1 cellular context compared by ENCODE assay signal in the genomic region with DNA sequence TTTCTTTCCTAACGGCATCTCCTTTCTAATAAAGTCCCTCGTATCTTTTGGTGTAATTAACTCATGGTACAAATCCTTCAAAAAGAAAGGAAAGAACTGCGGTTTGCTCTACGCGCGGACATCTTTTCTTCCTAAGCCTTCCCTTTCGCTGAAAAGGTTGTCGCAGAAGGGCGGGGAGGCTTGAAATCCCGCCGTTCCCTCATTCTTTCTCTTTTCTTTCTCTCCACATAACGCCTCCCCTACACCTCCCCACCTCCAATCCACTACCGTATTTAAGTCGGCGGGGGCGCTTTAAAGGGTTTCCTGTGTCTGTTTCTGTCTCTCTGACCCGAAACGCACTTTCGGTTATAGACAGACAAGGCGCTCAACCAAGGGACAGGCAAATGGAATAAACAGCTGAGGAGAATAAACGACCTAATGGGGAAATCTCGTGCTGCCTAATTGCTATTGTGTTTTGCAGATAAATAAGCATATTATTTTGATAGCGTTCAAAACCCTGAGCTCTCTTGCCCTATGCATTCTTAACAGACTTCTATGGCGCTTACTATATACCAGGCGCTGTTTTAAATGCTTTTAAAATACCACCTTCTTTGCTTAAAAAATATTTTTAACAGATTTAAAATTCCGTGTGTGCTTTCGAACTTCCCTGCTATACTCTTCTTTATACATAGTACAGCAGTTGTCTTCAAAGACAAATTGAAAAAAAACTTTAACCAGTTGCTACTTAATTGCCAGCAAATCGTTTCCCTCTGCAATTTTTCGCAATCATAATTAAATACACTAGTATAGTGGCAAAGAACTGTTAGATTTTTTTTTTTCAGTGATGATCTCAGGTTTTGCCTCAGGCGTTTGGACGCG.
TF ChIP-seq lines count a peak whose summit lies in the region.

No MANE protein-coding gene starts in this region.

TF ChIP-seq in GM23338, 12 proteins besides CTCF, POLR2A, EP300 and RAD21 (continued from another document):
- TF ChIP-seq, protein P1, sequence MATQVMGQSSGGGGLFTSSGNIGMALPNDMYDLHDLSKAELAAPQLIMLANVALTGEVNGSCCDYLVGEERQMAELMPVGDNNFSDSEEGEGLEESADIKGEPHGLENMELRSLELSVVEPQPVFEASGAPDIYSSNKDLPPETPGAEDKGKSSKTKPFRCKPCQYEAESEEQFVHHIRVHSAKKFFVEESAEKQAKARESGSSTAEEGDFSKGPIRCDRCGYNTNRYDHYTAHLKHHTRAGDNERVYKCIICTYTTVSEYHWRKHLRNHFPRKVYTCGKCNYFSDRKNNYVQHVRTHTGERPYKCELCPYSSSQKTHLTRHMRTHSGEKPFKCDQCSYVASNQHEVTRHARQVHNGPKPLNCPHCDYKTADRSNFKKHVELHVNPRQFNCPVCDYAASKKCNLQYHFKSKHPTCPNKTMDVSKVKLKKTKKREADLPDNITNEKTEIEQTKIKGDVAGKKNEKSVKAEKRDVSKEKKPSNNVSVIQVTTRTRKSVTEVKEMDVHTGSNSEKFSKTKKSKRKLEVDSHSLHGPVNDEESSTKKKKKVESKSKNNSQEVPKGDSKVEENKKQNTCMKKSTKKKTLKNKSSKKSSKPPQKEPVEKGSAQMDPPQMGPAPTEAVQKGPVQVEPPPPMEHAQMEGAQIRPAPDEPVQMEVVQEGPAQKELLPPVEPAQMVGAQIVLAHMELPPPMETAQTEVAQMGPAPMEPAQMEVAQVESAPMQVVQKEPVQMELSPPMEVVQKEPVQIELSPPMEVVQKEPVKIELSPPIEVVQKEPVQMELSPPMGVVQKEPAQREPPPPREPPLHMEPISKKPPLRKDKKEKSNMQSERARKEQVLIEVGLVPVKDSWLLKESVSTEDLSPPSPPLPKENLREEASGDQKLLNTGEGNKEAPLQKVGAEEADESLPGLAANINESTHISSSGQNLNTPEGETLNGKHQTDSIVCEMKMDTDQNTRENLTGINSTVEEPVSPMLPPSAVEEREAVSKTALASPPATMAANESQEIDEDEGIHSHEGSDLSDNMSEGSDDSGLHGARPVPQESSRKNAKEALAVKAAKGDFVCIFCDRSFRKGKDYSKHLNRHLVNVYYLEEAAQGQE (IDR thresholded peaks at IDR 0.05; ENCODE audit: unreplicated experiment), result no peak
- no peak for TF ChIP-seq ZNF331 (CRISPR knock-in tag; IDR thresholded peaks at IDR 0.05; ENCODE audit: low read depth)
- TF ChIP-seq, protein P2, sequence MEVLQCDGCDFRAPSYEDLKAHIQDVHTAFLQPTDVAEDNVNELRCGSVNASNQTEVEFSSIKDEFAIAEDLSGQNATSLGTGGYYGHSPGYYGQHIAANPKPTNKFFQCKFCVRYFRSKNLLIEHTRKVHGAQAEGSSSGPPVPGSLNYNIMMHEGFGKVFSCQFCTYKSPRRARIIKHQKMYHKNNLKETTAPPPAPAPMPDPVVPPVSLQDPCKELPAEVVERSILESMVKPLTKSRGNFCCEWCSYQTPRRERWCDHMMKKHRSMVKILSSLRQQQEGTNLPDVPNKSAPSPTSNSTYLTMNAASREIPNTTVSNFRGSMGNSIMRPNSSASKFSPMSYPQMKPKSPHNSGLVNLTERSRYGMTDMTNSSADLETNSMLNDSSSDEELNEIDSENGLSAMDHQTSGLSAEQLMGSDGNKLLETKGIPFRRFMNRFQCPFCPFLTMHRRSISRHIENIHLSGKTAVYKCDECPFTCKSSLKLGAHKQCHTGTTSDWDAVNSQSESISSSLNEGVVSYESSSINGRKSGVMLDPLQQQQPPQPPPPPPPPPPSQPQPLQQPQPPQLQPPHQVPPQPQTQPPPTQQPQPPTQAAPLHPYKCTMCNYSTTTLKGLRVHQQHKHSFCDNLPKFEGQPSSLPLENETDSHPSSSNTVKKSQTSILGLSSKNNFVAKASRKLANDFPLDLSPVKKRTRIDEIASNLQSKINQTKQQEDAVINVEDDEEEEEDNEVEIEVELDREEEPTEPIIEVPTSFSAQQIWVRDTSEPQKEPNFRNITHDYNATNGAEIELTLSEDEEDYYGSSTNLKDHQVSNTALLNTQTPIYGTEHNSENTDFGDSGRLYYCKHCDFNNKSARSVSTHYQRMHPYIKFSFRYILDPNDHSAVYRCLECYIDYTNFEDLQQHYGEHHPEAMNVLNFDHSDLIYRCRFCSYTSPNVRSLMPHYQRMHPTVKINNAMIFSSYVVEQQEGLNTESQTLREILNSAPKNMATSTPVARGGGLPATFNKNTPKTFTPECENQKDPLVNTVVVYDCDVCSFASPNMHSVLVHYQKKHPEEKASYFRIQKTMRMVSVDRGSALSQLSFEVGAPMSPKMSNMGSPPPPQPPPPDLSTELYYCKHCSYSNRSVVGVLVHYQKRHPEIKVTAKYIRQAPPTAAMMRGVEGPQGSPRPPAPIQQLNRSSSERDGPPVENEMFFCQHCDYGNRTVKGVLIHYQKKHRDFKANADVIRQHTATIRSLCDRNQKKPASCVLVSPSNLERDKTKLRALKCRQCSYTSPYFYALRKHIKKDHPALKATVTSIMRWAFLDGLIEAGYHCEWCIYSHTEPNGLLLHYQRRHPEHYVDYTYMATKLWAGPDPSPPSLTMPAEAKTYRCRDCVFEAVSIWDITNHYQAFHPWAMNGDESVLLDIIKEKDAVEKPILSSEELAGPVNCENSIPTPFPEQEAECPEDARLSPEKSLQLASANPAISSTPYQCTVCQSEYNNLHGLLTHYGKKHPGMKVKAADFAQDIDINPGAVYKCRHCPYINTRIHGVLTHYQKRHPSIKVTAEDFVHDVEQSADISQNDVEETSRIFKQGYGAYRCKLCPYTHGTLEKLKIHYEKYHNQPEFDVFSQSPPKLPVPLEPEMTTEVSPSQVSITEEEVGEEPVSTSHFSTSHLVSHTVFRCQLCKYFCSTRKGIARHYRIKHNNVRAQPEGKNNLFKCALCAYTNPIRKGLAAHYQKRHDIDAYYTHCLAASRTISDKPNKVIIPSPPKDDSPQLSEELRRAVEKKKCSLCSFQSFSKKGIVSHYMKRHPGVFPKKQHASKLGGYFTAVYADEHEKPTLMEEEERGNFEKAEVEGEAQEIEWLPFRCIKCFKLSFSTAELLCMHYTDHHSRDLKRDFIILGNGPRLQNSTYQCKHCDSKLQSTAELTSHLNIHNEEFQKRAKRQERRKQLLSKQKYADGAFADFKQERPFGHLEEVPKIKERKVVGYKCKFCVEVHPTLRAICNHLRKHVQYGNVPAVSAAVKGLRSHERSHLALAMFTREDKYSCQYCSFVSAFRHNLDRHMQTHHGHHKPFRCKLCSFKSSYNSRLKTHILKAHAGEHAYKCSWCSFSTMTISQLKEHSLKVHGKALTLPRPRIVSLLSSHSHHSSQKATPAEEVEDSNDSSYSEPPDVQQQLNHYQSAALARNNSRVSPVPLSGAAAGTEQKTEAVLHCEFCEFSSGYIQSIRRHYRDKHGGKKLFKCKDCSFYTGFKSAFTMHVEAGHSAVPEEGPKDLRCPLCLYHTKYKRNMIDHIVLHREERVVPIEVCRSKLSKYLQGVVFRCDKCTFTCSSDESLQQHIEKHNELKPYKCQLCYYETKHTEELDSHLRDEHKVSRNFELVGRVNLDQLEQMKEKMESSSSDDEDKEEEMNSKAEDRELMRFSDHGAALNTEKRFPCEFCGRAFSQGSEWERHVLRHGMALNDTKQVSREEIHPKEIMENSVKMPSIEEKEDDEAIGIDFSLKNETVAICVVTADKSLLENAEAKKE (CRISPR knock-in tag; IDR thresholded peaks at IDR 0.05), result no peak
- no peak for TF ChIP-seq STAT1 (IDR thresholded peaks at IDR 0.05; ENCODE audit: unreplicated experiment)
- TF ChIP-seq EZH2phosphoT487 (IDR thresholded peaks at IDR 0.05; ENCODE audit: unreplicated experiment), result no peak
